ENCODE assay signal across 1 cellular context in the genomic region with DNA sequence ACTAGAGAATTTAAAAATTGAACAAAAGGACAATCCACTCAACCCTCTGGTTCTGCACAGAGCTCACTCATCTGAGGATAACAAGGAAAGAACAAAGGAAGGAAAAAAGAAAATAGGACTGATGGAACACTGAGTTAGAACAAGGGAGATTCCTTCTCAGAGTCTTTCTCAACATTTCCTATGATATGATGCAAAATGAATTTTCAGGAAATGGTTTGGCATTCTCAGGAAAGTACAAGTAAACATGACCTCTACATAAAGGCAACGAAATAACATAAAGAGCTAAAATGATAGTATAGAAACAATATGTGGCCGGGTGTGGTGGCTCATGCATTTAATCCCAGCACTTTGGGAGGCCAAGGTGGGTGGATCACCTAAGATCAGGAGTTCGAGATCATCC.
TF ChIP-seq lines count a peak whose summit lies in the region.

No MANE protein-coding gene starts in this region.

TF ChIP-seq in GM23338, 12 proteins besides CTCF, POLR2A, EP300 and RAD21 (continued from another document):
- TF ChIP-seq, protein P1, sequence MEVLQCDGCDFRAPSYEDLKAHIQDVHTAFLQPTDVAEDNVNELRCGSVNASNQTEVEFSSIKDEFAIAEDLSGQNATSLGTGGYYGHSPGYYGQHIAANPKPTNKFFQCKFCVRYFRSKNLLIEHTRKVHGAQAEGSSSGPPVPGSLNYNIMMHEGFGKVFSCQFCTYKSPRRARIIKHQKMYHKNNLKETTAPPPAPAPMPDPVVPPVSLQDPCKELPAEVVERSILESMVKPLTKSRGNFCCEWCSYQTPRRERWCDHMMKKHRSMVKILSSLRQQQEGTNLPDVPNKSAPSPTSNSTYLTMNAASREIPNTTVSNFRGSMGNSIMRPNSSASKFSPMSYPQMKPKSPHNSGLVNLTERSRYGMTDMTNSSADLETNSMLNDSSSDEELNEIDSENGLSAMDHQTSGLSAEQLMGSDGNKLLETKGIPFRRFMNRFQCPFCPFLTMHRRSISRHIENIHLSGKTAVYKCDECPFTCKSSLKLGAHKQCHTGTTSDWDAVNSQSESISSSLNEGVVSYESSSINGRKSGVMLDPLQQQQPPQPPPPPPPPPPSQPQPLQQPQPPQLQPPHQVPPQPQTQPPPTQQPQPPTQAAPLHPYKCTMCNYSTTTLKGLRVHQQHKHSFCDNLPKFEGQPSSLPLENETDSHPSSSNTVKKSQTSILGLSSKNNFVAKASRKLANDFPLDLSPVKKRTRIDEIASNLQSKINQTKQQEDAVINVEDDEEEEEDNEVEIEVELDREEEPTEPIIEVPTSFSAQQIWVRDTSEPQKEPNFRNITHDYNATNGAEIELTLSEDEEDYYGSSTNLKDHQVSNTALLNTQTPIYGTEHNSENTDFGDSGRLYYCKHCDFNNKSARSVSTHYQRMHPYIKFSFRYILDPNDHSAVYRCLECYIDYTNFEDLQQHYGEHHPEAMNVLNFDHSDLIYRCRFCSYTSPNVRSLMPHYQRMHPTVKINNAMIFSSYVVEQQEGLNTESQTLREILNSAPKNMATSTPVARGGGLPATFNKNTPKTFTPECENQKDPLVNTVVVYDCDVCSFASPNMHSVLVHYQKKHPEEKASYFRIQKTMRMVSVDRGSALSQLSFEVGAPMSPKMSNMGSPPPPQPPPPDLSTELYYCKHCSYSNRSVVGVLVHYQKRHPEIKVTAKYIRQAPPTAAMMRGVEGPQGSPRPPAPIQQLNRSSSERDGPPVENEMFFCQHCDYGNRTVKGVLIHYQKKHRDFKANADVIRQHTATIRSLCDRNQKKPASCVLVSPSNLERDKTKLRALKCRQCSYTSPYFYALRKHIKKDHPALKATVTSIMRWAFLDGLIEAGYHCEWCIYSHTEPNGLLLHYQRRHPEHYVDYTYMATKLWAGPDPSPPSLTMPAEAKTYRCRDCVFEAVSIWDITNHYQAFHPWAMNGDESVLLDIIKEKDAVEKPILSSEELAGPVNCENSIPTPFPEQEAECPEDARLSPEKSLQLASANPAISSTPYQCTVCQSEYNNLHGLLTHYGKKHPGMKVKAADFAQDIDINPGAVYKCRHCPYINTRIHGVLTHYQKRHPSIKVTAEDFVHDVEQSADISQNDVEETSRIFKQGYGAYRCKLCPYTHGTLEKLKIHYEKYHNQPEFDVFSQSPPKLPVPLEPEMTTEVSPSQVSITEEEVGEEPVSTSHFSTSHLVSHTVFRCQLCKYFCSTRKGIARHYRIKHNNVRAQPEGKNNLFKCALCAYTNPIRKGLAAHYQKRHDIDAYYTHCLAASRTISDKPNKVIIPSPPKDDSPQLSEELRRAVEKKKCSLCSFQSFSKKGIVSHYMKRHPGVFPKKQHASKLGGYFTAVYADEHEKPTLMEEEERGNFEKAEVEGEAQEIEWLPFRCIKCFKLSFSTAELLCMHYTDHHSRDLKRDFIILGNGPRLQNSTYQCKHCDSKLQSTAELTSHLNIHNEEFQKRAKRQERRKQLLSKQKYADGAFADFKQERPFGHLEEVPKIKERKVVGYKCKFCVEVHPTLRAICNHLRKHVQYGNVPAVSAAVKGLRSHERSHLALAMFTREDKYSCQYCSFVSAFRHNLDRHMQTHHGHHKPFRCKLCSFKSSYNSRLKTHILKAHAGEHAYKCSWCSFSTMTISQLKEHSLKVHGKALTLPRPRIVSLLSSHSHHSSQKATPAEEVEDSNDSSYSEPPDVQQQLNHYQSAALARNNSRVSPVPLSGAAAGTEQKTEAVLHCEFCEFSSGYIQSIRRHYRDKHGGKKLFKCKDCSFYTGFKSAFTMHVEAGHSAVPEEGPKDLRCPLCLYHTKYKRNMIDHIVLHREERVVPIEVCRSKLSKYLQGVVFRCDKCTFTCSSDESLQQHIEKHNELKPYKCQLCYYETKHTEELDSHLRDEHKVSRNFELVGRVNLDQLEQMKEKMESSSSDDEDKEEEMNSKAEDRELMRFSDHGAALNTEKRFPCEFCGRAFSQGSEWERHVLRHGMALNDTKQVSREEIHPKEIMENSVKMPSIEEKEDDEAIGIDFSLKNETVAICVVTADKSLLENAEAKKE (CRISPR knock-in tag; IDR thresholded peaks at IDR 0.05) = no peak
- no peak for TF ChIP-seq NANOG (IDR thresholded peaks at IDR 0.05; ENCODE audit: borderline replicate concordance)
